ENCODE assay signal across 13 cellular contexts in genomic region chr22:39184586-39185577, GRCh38. TPM values are rescaled to one million over a fixed set of nuclear protein-coding genes. Genes with fewer than 3 reads are reported as not detected.
A peak's percentile ranks its signal among the peaks of the same experiment; 100 is the strongest.
DNase-seq lines count a peak whose midpoint lies in the region; TF ChIP-seq lines count a peak whose summit lies in the region.
"Had no signal": no experiment of that assay in that cellular context is flagged by ENCODE, and none has a peak within 500 bp of the region (broad histone marks: within the 10 kb centered on the region; RNA-seq: fewer than 3 reads in every experiment).

No MANE protein-coding gene starts in this region.

- no peak overlapping the region for H3K4me3 Mint-ChIP-seq in endodermal cell

- peaks cover 5% of the 10 kb centered on the region for H3K4me1 Mint-ChIP-seq in endodermal cell

- 92 to 97% methylated on average over 17 to 23 of the region's 23 CpGs for WGBS in endodermal cell (ENCODE audit: insufficient coverage in 1 of 2, insufficient read length in 1 of 2), 2 experiments
- 78% methylated on average over 23 of the region's 23 CpGs for WGBS in liver

- H3K36me3 Mint-ChIP-seq in endodermal cell (ENCODE audit: low read depth): no peaks in the 10 kb centered on the region

- peaks cover 9% of the 10 kb centered on the region for H3K4me1 ChIP-seq in NT2/D1 (ENCODE audit: insufficient read depth, insufficient read length)
- no peaks in the 10 kb centered on the region for H3K4me1 ChIP-seq in endodermal cell (ENCODE audit: control insufficient read depth, insufficient read depth, low read length)
- no peaks in the 10 kb centered on the region for H3K4me1 ChIP-seq in liver (ENCODE audit: control insufficient read depth in 4 of 4, insufficient read depth in 4 of 4, low read length in 3 of 4)
- peaks cover 16% of the 10 kb centered on the region for H3K4me1 ChIP-seq in stomach smooth muscle (ENCODE audit: control insufficient read depth, insufficient read depth, low read length)
- H3K4me1 ChIP-seq: ascending aorta had no signal

- no peaks in the 10 kb centered on the region for H3K27me3 Mint-ChIP-seq in endodermal cell (ENCODE audit: insufficient read depth)

- DNase-seq in NT2/D1 (ENCODE audit: low read depth, low spot score): no peak
- DNase-seq in endodermal cell: peak; percentile 38
- DNase-seq in SKM-1 (lab: John Stamatoyannopoulos, UW; ENCODE audit: unreplicated experiment): no peak
- DNase-seq in DMS 273 treated with DMSO at 0.1 percent for 48 hours (lab: John Stamatoyannopoulos, UW): no peak
- DNase-seq in epidermal melanocyte (ENCODE audit: insufficient read length, low spot score): no peak
- DNase-seq in middle frontal gyrus (ENCODE audit: extremely low spot score, low spot score): no peak
- DNase-seq: activated CD8-positive, alpha-beta memory T cell treated with anti-CD3 and anti-CD28 coated beads, Interleukin-2, amount 50 U/mL, for 4 hours; KBM-7; NCI-H2107; T1000 had no signal

- peak overlapping the region; percentile 34 for H3K9ac ChIP-seq in NT2/D1 (ENCODE audit: insufficient read length, low read depth)
- H3K9ac ChIP-seq in endodermal cell (ENCODE audit: extremely low read depth, low read length, poor library complexity, severe bottlenecking): no peak overlapping the region
- no peak overlapping the region for H3K9ac ChIP-seq in liver (ENCODE audit: low read depth in 1 of 2, low read length in 2 of 2)
- H3K9ac ChIP-seq in stomach smooth muscle (ENCODE audit: low read length in 2 of 2): peak overlapping the region in 1 of 2 donors; percentile 13

- TF ChIP-seq RAD21 in liver (IDR thresholded peaks at IDR 0.05): no peak

- H3K9me3 ChIP-seq in NT2/D1 (ENCODE audit: insufficient read depth, low read length): no peaks in the 10 kb centered on the region
- H3K9me3 ChIP-seq in endodermal cell (ENCODE audit: control insufficient read depth, low read length): peaks cover 5% of the 10 kb centered on the region
- peaks cover 0 to 3% (median 1%) of the 10 kb centered on the region in 4 donors for H3K9me3 ChIP-seq in liver (ENCODE audit: control insufficient read depth in 4 of 4, low read length in 3 of 4)
- H3K9me3 ChIP-seq in stomach smooth muscle (ENCODE audit: control insufficient read depth in 2 of 2, low read length in 2 of 2): peaks cover 0 to 8% of the 10 kb centered on the region in 2 donors

- H3K27ac Mint-ChIP-seq in endodermal cell: no peak overlapping the region

- TF ChIP-seq CTCF in endodermal cell (conservative IDR thresholded peaks at IDR 0.05) (no peak), liver (IDR thresholded peaks at IDR 0.05; ENCODE audit: low read depth, low read length, missing input control) (no peak)

- H3K9me3 Mint-ChIP-seq in endodermal cell: peaks cover 22% of the 10 kb centered on the region

- H3K36me3 ChIP-seq in NT2/D1 (ENCODE audit: insufficient read depth, insufficient read length, low read length) (no peaks in the 10 kb centered on the region), endodermal cell (ENCODE audit: control insufficient read depth, insufficient read depth, low read length) (no peaks in the 10 kb centered on the region), liver (ENCODE audit: control insufficient read depth in 4 of 4, insufficient read depth in 3 of 4, low read depth in 1 of 4, low read length in 3 of 4) (no peaks in the 10 kb centered on the region), stomach smooth muscle (ENCODE audit: control insufficient read depth in 2 of 2, insufficient read depth in 2 of 2, low read length in 2 of 2) (no peaks in the 10 kb centered on the region)
- H3K36me3 ChIP-seq: ascending aorta had no signal

- H3K4me3 ChIP-seq in NT2/D1 (ENCODE audit: insufficient read length, low read depth) (no peak overlapping the region), endodermal cell (ENCODE audit: low read length) (no peak overlapping the region), liver (ENCODE audit: low read depth in 1 of 3, low read length in 3 of 3) (no peak overlapping the region), stomach smooth muscle (ENCODE audit: low read length in 2 of 2) (no peak overlapping the region)
- H3K4me3 ChIP-seq: ascending aorta had no signal

- H3K27ac ChIP-seq in endodermal cell (ENCODE audit: low read depth, low read length) (peak overlapping the region; percentile 63), liver (ENCODE audit: low read depth in 1 of 2, low read length in 2 of 2) (peak overlapping the region; percentile 52 to 79), stomach smooth muscle (ENCODE audit: low read length) (peak overlapping the region; percentile 41)

- H3K27me3 ChIP-seq in NT2/D1 (ENCODE audit: insufficient read depth, insufficient read length) (no peaks in the 10 kb centered on the region), endodermal cell (ENCODE audit: control insufficient read depth, insufficient read depth, low read length, poor library complexity, severe bottlenecking) (no peaks in the 10 kb centered on the region), liver (ENCODE audit: control insufficient read depth in 4 of 4, insufficient read depth in 4 of 4, low read length in 3 of 4) (no peaks in the 10 kb centered on the region), stomach smooth muscle (ENCODE audit: control insufficient read depth in 1 of 2, insufficient read depth in 2 of 2, low read length in 2 of 2) (no peaks in the 10 kb centered on the region)
- H3K27me3 ChIP-seq: ascending aorta had no signal

TF ChIP-seq in liver, 16 proteins besides CTCF, POLR2A, EP300 and RAD21:
- TF ChIP-seq REST (IDR thresholded peaks at IDR 0.05) (no peak), NR2F2 (IDR thresholded peaks at IDR 0.05) (no peak), GABPA (IDR thresholded peaks at IDR 0.05 in 1 of 2, conservative IDR thresholded peaks at IDR 0.05 in 1 of 2) (no peak), HNF4A (conservative IDR thresholded peaks at IDR 0.05) (no peak), FOXA1 (IDR thresholded peaks at IDR 0.05) (no peak), SP1 (IDR thresholded peaks at IDR 0.05) (no peak), TAF1 (conservative IDR thresholded peaks at IDR 0.05) (no peak), YY1 (IDR thresholded peaks at IDR 0.05) (no peak), FOXA2 (IDR thresholded peaks at IDR 0.05) (no peak), HNF4G (IDR thresholded peaks at IDR 0.05) (no peak)
- TF ChIP-seq, protein P1, sequence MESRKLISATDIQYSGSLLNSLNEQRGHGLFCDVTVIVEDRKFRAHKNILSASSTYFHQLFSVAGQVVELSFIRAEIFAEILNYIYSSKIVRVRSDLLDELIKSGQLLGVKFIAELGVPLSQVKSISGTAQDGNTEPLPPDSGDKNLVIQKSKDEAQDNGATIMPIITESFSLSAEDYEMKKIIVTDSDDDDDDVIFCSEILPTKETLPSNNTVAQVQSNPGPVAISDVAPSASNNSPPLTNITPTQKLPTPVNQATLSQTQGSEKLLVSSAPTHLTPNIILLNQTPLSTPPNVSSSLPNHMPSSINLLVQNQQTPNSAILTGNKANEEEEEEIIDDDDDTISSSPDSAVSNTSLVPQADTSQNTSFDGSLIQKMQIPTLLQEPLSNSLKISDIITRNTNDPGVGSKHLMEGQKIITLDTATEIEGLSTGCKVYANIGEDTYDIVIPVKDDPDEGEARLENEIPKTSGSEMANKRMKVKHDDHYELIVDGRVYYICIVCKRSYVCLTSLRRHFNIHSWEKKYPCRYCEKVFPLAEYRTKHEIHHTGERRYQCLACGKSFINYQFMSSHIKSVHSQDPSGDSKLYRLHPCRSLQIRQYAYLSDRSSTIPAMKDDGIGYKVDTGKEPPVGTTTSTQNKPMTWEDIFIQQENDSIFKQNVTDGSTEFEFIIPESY (IDR thresholded peaks at IDR 0.05): no peak
- TF ChIP-seq, protein P2, sequence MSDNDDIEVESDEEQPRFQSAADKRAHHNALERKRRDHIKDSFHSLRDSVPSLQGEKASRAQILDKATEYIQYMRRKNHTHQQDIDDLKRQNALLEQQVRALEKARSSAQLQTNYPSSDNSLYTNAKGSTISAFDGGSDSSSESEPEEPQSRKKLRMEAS (IDR thresholded peaks at IDR 0.05): no peak
- TF ChIP-seq, protein P3, sequence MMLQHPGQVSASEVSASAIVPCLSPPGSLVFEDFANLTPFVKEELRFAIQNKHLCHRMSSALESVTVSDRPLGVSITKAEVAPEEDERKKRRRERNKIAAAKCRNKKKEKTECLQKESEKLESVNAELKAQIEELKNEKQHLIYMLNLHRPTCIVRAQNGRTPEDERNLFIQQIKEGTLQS (IDR thresholded peaks at IDR 0.05): no peak
TF ChIP-seq in liver: peak in this region for 0.

RNA-seq across cellular contexts. Expression of gene CBX7, which starts 32.4 kb away (rescaled TPM):
- total RNA-seq in endodermal cell (10 to 100 TPM; 14.2 to 22.0 TPM), liver (10 to 100 TPM; 15.9 to 21.8 TPM)
- polyA plus RNA-seq in endodermal cell (2013, experiment 1 of 2): 6.0 TPM
- 5.8 TPM for polyA plus RNA-seq in endodermal cell (2013, experiment 2 of 2)
- 10 to 100 TPM in 1 of 2 donors, 1 to 10 TPM in 1; 2.2 to 14.0 TPM for polyA plus RNA-seq in liver

RNA-seq across cellular contexts. Expression of gene PDGFB, which starts 59.9 kb away (rescaled TPM):
- total RNA-seq in endodermal cell (10 to 100 TPM in 1 of 2 donors, 1 to 10 TPM in 1; 5.9 to 10.4 TPM), liver (1 to 10 TPM in 1 of 2 donors, under 1 TPM in 1; 0.98 to 2.5 TPM)
- polyA plus RNA-seq in endodermal cell (2013, experiment 1 of 2): 3.5 TPM
- polyA plus RNA-seq in endodermal cell (2013, experiment 2 of 2): 3.3 TPM
- polyA plus RNA-seq in liver: 1 to 10 TPM in 1 of 2 donors, under 1 TPM in 1; 0.25 to 4.5 TPM
